ENCODE assay signal across 1 cellular context in the genomic region with DNA sequence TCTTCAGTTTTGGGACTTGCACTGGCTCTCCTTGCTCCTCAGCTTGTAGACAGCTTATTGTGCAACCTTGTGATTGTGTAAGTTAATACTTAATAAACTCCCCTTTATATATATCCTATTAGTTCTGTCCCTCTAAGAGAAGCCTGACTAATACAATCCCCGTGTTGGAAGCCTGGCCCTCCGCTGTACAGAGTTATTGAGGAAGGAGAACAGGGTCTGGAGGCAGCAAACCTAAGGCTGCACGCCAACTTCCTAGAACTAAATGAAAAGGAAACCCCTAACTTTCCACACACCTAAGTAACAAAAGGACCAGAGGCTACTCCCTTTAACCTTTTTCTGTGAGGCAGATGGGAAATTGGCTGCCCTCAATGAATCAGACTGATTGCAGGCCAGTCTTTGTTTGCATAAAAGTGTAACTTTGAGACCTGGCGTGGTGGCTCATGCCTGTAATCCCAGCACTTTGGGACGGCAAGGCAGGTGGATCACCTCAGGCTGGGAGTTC.
TF ChIP-seq lines count a peak whose summit lies in the region.

No MANE protein-coding gene starts in this region.

TF ChIP-seq in HepG2, 621 proteins besides CTCF, POLR2A, EP300 and RAD21 (continued from another document):
- TF ChIP-seq, protein P1, sequence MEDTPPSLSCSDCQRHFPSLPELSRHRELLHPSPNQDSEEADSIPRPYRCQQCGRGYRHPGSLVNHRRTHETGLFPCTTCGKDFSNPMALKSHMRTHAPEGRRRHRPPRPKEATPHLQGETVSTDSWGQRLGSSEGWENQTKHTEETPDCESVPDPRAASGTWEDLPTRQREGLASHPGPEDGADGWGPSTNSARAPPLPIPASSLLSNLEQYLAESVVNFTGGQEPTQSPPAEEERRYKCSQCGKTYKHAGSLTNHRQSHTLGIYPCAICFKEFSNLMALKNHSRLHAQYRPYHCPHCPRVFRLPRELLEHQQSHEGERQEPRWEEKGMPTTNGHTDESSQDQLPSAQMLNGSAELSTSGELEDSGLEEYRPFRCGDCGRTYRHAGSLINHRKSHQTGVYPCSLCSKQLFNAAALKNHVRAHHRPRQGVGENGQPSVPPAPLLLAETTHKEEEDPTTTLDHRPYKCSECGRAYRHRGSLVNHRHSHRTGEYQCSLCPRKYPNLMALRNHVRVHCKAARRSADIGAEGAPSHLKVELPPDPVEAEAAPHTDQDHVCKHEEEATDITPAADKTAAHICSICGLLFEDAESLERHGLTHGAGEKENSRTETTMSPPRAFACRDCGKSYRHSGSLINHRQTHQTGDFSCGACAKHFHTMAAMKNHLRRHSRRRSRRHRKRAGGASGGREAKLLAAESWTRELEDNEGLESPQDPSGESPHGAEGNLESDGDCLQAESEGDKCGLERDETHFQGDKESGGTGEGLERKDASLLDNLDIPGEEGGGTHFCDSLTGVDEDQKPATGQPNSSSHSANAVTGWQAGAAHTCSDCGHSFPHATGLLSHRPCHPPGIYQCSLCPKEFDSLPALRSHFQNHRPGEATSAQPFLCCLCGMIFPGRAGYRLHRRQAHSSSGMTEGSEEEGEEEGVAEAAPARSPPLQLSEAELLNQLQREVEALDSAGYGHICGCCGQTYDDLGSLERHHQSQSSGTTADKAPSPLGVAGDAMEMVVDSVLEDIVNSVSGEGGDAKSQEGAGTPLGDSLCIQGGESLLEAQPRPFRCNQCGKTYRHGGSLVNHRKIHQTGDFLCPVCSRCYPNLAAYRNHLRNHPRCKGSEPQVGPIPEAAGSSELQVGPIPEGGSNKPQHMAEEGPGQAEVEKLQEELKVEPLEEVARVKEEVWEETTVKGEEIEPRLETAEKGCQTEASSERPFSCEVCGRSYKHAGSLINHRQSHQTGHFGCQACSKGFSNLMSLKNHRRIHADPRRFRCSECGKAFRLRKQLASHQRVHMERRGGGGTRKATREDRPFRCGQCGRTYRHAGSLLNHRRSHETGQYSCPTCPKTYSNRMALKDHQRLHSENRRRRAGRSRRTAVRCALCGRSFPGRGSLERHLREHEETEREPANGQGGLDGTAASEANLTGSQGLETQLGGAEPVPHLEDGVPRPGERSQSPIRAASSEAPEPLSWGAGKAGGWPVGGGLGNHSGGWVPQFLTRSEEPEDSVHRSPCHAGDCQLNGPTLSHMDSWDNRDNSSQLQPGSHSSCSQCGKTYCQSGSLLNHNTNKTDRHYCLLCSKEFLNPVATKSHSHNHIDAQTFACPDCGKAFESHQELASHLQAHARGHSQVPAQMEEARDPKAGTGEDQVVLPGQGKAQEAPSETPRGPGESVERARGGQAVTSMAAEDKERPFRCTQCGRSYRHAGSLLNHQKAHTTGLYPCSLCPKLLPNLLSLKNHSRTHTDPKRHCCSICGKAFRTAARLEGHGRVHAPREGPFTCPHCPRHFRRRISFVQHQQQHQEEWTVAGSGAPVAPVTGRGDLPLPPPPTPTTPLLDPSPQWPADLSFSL (CRISPR knock-in tag; IDR thresholded peaks at IDR 0.05), result no peak
- no peak for TF ChIP-seq ZNF207 (IDR thresholded peaks at IDR 0.05; ENCODE audit: borderline replicate concordance)
